Comparison of ENCODE assay signal across 2 cellular contexts in genomic region chr4:187993827-187994226, GRCh38.
TF ChIP-seq lines count a peak whose summit lies in the region.

No MANE protein-coding gene starts in this region.

TF ChIP-seq in SK-N-SH, 30 proteins besides CTCF, POLR2A, EP300 and RAD21 (continued from another document):
- TF ChIP-seq NRF1 (IDR thresholded peaks at IDR 0.05; ENCODE audit: low read depth, low read length) (no peak), FOXM1 (IDR thresholded peaks at IDR 0.05; ENCODE audit: low read depth) (no peak), POLR2AphosphoS5 (IDR thresholded peaks at IDR 0.05; ENCODE audit: low read depth, low read length) (no peak), GABPA (IDR thresholded peaks at IDR 0.05; ENCODE audit: low read depth) (no peak), ZBTB33 (IDR thresholded peaks at IDR 0.05; ENCODE audit: borderline replicate concordance, low read depth) (no peak)

TF ChIP-seq in SK-N-SH treated with all-trans-retinoic acid at 6 μM for 48 hours, 23 proteins besides CTCF, POLR2A, EP300 and RAD21 (continued from another document):
- TF ChIP-seq ISL1 (CRISPR knock-in tag; IDR thresholded peaks at IDR 0.05) (no peak), CSRNP3 (CRISPR knock-in tag; IDR thresholded peaks at IDR 0.05) (no peak), POU6F1 (CRISPR knock-in tag; IDR thresholded peaks at IDR 0.05; ENCODE audit: borderline replicate concordance, low read depth) (no peak), TSHZ2 (CRISPR knock-in tag; IDR thresholded peaks at IDR 0.05) (no peak), PPARA (CRISPR knock-in tag; IDR thresholded peaks at IDR 0.05; ENCODE audit: borderline replicate concordance) (no peak), ARNTL (CRISPR knock-in tag; IDR thresholded peaks at IDR 0.05; ENCODE audit: borderline replicate concordance, low read depth) (no peak), OSR1 (CRISPR knock-in tag; IDR thresholded peaks at IDR 0.05) (no peak)
